Comparison of ENCODE assay signal across 19 cellular contexts in the genomic region with DNA sequence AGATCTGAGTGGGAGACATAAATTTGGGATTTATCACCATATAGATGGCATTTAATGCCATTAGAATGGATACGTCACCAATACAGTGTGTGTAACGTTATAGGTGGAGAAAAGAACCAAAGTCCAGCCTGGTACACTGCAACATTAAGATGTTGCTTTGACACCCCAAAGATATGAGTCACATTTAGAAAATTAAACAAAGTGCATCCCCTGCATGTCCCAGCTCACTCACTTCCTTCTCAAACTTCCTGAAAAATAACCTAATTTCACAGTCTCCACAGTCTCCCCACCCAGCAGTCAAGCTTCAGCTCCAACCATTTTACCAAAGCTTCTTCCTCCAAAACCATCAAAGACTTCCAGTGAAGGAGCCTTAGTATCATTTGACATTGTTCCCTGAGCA.
"Had no signal": no experiment of that assay in that cellular context is flagged by ENCODE, and none has a peak within 500 bp of the region (broad histone marks: within the 10 kb centered on the region; RNA-seq: fewer than 3 reads in every experiment).

No MANE protein-coding gene starts in this region.

- H3K27ac ChIP-seq: foreskin keratinocyte, hepatocyte, parathyroid adenoma, prostate gland, spleen, thoracic aorta, transverse colon had no signal

- H3K9me3 Mint-ChIP-seq: dendritic cell treated with granulocyte-macrophage colony-stimulating factor and Interleukin-4, amounts not matched to agents 40 ng/mL and 50 ng/mL, for 4 days; nephron progenitor cell; stimulated activated memory B cell treated with anti-CD40 and anti-IgM and Interleukin-4, amounts not matched to agents 10 μg/mL and 1 μg/mL and 100 μg/mL, for 72 hours; stimulated activated naive CD8-positive, alpha-beta T cell treated with anti-CD3 and anti-CD28 coated beads, Interleukin-15, amount 100 ng/mL, for 72 hours had no signal

- H3K36me3 ChIP-seq: prostate gland, thoracic aorta, transverse colon had no signal

- H2AFZ ChIP-seq: hepatocyte, parathyroid adenoma had no signal

- H3K9ac ChIP-seq: parathyroid adenoma had no signal

- DNase-seq: erythroblast; foreskin keratinocyte; mesendoderm; naive thymus-derived CD4-positive, alpha-beta T cell; nephron progenitor cell; spleen; stimulated activated CD4-positive, alpha-beta T cell treated with anti-CD3 and anti-CD28 coated beads, Interleukin-15, amount 100 ng/mL, for 24 hours; stimulated activated CD4-positive, alpha-beta T cell treated with anti-CD3 and anti-CD28 coated beads, Interleukin-1b, Interleukin-23, amount 100 ng/mL, for 48 hours; stimulated activated CD4-positive, alpha-beta T cell treated with anti-CD3 and anti-CD28 coated beads, Interleukin-4, amount 100 ng/mL, for 24 hours; stimulated activated naive CD8-positive, alpha-beta T cell treated with anti-CD3 and anti-CD28 coated beads, Interleukin-15, amount 100 ng/mL, for 72 hours; transverse colon had no signal

- H3K4me2 ChIP-seq: hepatocyte had no signal

- H3K79me2 ChIP-seq: hepatocyte, parathyroid adenoma had no signal

- FAIRE-seq: colon had no signal

- H3K27me3 Mint-ChIP-seq: dendritic cell treated with granulocyte-macrophage colony-stimulating factor and Interleukin-4, amounts not matched to agents 40 ng/mL and 50 ng/mL, for 4 days; naive thymus-derived CD4-positive, alpha-beta T cell; stimulated activated memory B cell treated with anti-CD40 and anti-IgM and Interleukin-4, amounts not matched to agents 10 μg/mL and 1 μg/mL and 100 μg/mL, for 72 hours; stimulated activated naive CD8-positive, alpha-beta T cell treated with anti-CD3 and anti-CD28 coated beads, Interleukin-15, amount 100 ng/mL, for 72 hours had no signal

- H3K4me1 ChIP-seq: foreskin keratinocyte, parathyroid adenoma, prostate gland, transverse colon had no signal

- H3K4me3 Mint-ChIP-seq: dendritic cell treated with granulocyte-macrophage colony-stimulating factor and Interleukin-4, amounts not matched to agents 40 ng/mL and 50 ng/mL, for 4 days; naive thymus-derived CD4-positive, alpha-beta T cell; nephron progenitor cell; stimulated activated memory B cell treated with anti-CD40 and anti-IgM and Interleukin-4, amounts not matched to agents 10 μg/mL and 1 μg/mL and 100 μg/mL, for 72 hours; stimulated activated naive CD8-positive, alpha-beta T cell treated with anti-CD3 and anti-CD28 coated beads, Interleukin-15, amount 100 ng/mL, for 72 hours had no signal

- H3K27ac Mint-ChIP-seq: dendritic cell treated with granulocyte-macrophage colony-stimulating factor and Interleukin-4, amounts not matched to agents 40 ng/mL and 50 ng/mL, for 4 days; naive thymus-derived CD4-positive, alpha-beta T cell; nephron progenitor cell; stimulated activated memory B cell treated with anti-CD40 and anti-IgM and Interleukin-4, amounts not matched to agents 10 μg/mL and 1 μg/mL and 100 μg/mL, for 72 hours; stimulated activated naive CD8-positive, alpha-beta T cell treated with anti-CD3 and anti-CD28 coated beads, Interleukin-15, amount 100 ng/mL, for 72 hours had no signal

- H3K9me3 ChIP-seq: prostate gland, spleen, thoracic aorta, transverse colon had no signal

- H3K4me3 ChIP-seq: hepatocyte, prostate gland, spleen, thoracic aorta, transverse colon had no signal

- H3K4me1 Mint-ChIP-seq: naive thymus-derived CD4-positive, alpha-beta T cell; stimulated activated memory B cell treated with anti-CD40 and anti-IgM and Interleukin-4, amounts not matched to agents 10 μg/mL and 1 μg/mL and 100 μg/mL, for 72 hours; stimulated activated naive CD8-positive, alpha-beta T cell treated with anti-CD3 and anti-CD28 coated beads, Interleukin-15, amount 100 ng/mL, for 72 hours had no signal

- H3K27me3 ChIP-seq: hepatocyte, spleen, transverse colon had no signal

- ATAC-seq: foreskin keratinocyte; naive thymus-derived CD4-positive, alpha-beta T cell; sciatic nerve; stimulated activated memory B cell treated with anti-CD40 and anti-IgM and Interleukin-4, amounts not matched to agents 10 μg/mL and 1 μg/mL and 100 μg/mL, for 72 hours; stimulated activated naive CD8-positive, alpha-beta T cell treated with anti-CD3 and anti-CD28 coated beads, Interleukin-15, amount 100 ng/mL, for 72 hours had no signal
